In genomic region chr10:57162231-57162630, GRCh38 we compare ENCODE assay signal across 24 cellular contexts.
"Had no signal": no experiment of that assay in that cellular context is flagged by ENCODE, and none has a peak within 500 bp of the region (broad histone marks: within the 10 kb centered on the region; RNA-seq: fewer than 3 reads in every experiment).

No MANE protein-coding gene starts in this region.

- H3K4me1 Mint-ChIP-seq: naive B cell; nephron; stimulated activated memory B cell treated with anti-CD40 and anti-IgM and Interleukin-4, amounts not matched to agents 10 μg/mL and 1 μg/mL and 100 μg/mL, for 72 hours had no signal

- H3K27me3 ChIP-seq: dorsolateral prefrontal cortex, heart right ventricle, neutrophil, spleen, tibial artery, upper lobe of right lung, vagina had no signal

- H3K4me3 ChIP-seq: dorsolateral prefrontal cortex, heart right ventricle, lung, spleen, tibial artery, upper lobe of right lung, vagina had no signal

- H3K4me1 ChIP-seq: heart right ventricle, spleen, tibial artery, upper lobe of right lung, vagina had no signal

- H3K27ac Mint-ChIP-seq: naive B cell; stimulated activated memory B cell treated with anti-CD40 and anti-IgM and Interleukin-4, amounts not matched to agents 10 μg/mL and 1 μg/mL and 100 μg/mL, for 72 hours; stimulated activated naive CD8-positive, alpha-beta T cell treated with anti-CD3 and anti-CD28 coated beads, Interleukin-15, Interleukin-2, amounts not matched to agents 100 ng/mL and 50 ng/mL, for 24 hours had no signal

- ATAC-seq: heart right ventricle; left ventricle myocardium superior; sciatic nerve; stimulated activated memory B cell treated with anti-CD40 and anti-IgM and Interleukin-4, amounts not matched to agents 10 μg/mL and 1 μg/mL and 100 μg/mL, for 72 hours; upper lobe of right lung had no signal

- H3K27me3 Mint-ChIP-seq: naive B cell; stimulated activated memory B cell treated with anti-CD40 and anti-IgM and Interleukin-4, amounts not matched to agents 10 μg/mL and 1 μg/mL and 100 μg/mL, for 72 hours; stimulated activated naive CD8-positive, alpha-beta T cell treated with anti-CD3 and anti-CD28 coated beads, Interleukin-15, Interleukin-2, amounts not matched to agents 100 ng/mL and 50 ng/mL, for 24 hours had no signal

- H3K27ac ChIP-seq: dorsolateral prefrontal cortex, heart right ventricle, neutrophil, spleen, tibial artery, upper lobe of right lung, vagina had no signal

- H3K4me3 Mint-ChIP-seq: naive B cell; nephron; stimulated activated memory B cell treated with anti-CD40 and anti-IgM and Interleukin-4, amounts not matched to agents 10 μg/mL and 1 μg/mL and 100 μg/mL, for 72 hours; stimulated activated naive CD8-positive, alpha-beta T cell treated with anti-CD3 and anti-CD28 coated beads, Interleukin-15, Interleukin-2, amounts not matched to agents 100 ng/mL and 50 ng/mL, for 24 hours had no signal

- H3K9me3 ChIP-seq: heart right ventricle, neutrophil, tibial artery, upper lobe of right lung, vagina had no signal

- H3K36me3 Mint-ChIP-seq: naive B cell; stimulated activated memory B cell treated with anti-CD40 and anti-IgM and Interleukin-4, amounts not matched to agents 10 μg/mL and 1 μg/mL and 100 μg/mL, for 72 hours had no signal

- H3K9me3 Mint-ChIP-seq: stimulated activated memory B cell treated with anti-CD40 and anti-IgM and Interleukin-4, amounts not matched to agents 10 μg/mL and 1 μg/mL and 100 μg/mL, for 72 hours had no signal

- H3K36me3 ChIP-seq: heart right ventricle, neutrophil, spleen, tibial artery, upper lobe of right lung, vagina had no signal

- DNase-seq: cortex of kidney; dorsolateral prefrontal cortex; effector CD8-positive, alpha-beta T cell; foreskin melanocyte; heart right ventricle; islet precursor cell; left ventricle myocardium superior; mesenchymal stem cell; midbrain; naive B cell; posterior cingulate gyrus; spleen; stimulated activated CD4-positive, alpha-beta T cell treated with anti-CD3 and anti-CD28 coated beads, Interleukin-15, amount 100 ng/mL, for 24 hours; stimulated activated CD4-positive, alpha-beta T cell treated with anti-CD3 and anti-CD28 coated beads, Interleukin-1b, Interleukin-23, amount 100 ng/mL, for 48 hours; stimulated activated CD4-positive, alpha-beta T cell treated with anti-CD3 and anti-CD28 coated beads, Interleukin-4, amount 100 ng/mL, for 24 hours; tibial artery; upper lobe of right lung had no signal
